Comparison of ENCODE assay signal across 27 cellular contexts in the genomic region with DNA sequence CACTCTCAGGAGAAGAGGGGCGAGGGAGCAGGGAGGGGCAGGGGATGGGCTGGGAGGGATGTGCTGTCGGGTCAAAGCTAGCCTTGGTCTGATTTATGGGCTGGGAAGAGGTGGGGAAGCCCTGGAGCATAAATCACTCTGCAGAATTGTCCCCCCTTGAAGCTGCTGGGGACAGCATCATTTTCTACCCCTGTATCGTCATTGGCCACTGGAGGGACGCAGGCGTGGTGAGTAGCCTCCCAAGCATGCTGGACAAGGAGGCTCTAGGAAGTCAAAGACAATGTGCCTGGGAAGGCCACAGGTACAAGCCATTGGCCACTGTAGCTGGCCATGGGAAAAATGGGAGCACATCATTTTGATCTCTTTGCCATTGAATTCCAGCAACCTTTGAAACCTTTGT.
DNase-seq lines count a peak whose midpoint lies in the region; ATAC-seq, FAIRE-seq and TF ChIP-seq lines count a peak whose summit lies in the region.
"Had no signal": no experiment of that assay in that cellular context is flagged by ENCODE, and none has a peak within 500 bp of the region (broad histone marks: within the 10 kb centered on the region; RNA-seq: fewer than 3 reads in every experiment).

No MANE protein-coding gene starts in this region.

- H3K27ac ChIP-seq in GM23338 (ENCODE audit: low read depth): no peak overlapping the region
- H3K27ac ChIP-seq in Karpas-422 (ENCODE audit: low read length): no peak overlapping the region
- no peak overlapping the region for H3K27ac ChIP-seq in coronary artery
- H3K27ac ChIP-seq: ascending aorta, ovary, SJCRH30 had no signal

- H3K79me2 ChIP-seq in GM23338 (replicated peaks; ENCODE audit: insufficient read depth) (no peaks in the 10 kb centered on the region), Karpas-422 (ENCODE audit: low read length) (no peaks in the 10 kb centered on the region)

- H3F3A ChIP-seq in GM23338 (replicated peaks; ENCODE audit: low read depth): no peaks in the 10 kb centered on the region

- no peaks in the 10 kb centered on the region for H4K20me1 ChIP-seq in GM23338 (replicated peaks; ENCODE audit: insufficient read depth)
- no peaks in the 10 kb centered on the region for H4K20me1 ChIP-seq in Karpas-422 (ENCODE audit: insufficient read depth, low read depth, low read length)

- H3K27me3 ChIP-seq in GM23338 (ENCODE audit: insufficient read depth) (no peaks in the 10 kb centered on the region), Karpas-422 (ENCODE audit: low read length) (no peaks in the 10 kb centered on the region)
- H3K27me3 ChIP-seq: ascending aorta, MG63, ovary, SJCRH30 had no signal

- DNase-seq in GM23338 (ENCODE audit: low spot score): peak; percentile 40
- DNase-seq in Karpas-422: no peak
- peak; percentile 17 for DNase-seq in coronary artery (ENCODE audit: low spot score)
- no peak for DNase-seq in amygdala (lab: John Stamatoyannopoulos, UW)
- DNase-seq in COR-L47 (lab: John Stamatoyannopoulos, UW): no peak
- no peak for DNase-seq in frontal cortex (ENCODE audit: low spot score in 2 of 2)
- no peak for DNase-seq in putamen (ENCODE audit: low spot score)
- DNase-seq: activated effector memory CD4-positive, alpha-beta T cell treated with Interleukin-2 at 50 U/mL for 16 hours; activated naive CD8-positive, alpha-beta T cell treated with anti-CD3 and anti-CD28 coated beads for 36 hours; C1 segment of cervical spinal cord; caudate nucleus; hypothalamus; MG63; midbrain; naive thymus-derived CD4-positive, alpha-beta T cell; NCI-H2029 treated with DMSO at 0.1 percent for 48 hours; NCI-H2227 treated with DMSO at 0.1 percent for 48 hours; ovary; SJCRH30; stimulated activated CD4-positive, alpha-beta T cell treated with anti-CD3 and anti-CD28 coated beads, Interleukin-2, amount 100 ng/mL, for 24 hours; T-helper 1 cell; trophoblast cell had no signal

- H3K9me3 ChIP-seq in Karpas-422 (ENCODE audit: low read length): no peaks in the 10 kb centered on the region
- H3K9me3 ChIP-seq: ascending aorta, MG63, ovary, SJCRH30 had no signal

- H3K27ac Mint-ChIP-seq in GM23338 (no peak overlapping the region), nephron (peak overlapping the region in 2 of 3 experiments; percentile 12 to 77)
- H3K27ac Mint-ChIP-seq: activated naive CD8-positive, alpha-beta T cell treated with anti-CD3 and anti-CD28 coated beads for 36 hours; dendritic cell treated with granulocyte-macrophage colony-stimulating factor and Interleukin-4, amounts not matched to agents 40 ng/mL and 50 ng/mL, for 4 days; naive thymus-derived CD4-positive, alpha-beta T cell had no signal

- no peak overlapping the region for H3K4me3 Mint-ChIP-seq in GM23338
- H3K4me3 Mint-ChIP-seq in nephron: no peak overlapping the region
- H3K4me3 Mint-ChIP-seq: activated naive CD8-positive, alpha-beta T cell treated with anti-CD3 and anti-CD28 coated beads for 36 hours; dendritic cell treated with granulocyte-macrophage colony-stimulating factor and Interleukin-4, amounts not matched to agents 40 ng/mL and 50 ng/mL, for 4 days; naive thymus-derived CD4-positive, alpha-beta T cell had no signal

- no peak for FAIRE-seq in frontal cortex (lab: Jason Lieb, UNC)
- FAIRE-seq: islet of Langerhans, TTC549 had no signal

- H3K9me3 Mint-ChIP-seq in GM23338: no peaks in the 10 kb centered on the region
- H3K9me3 Mint-ChIP-seq in nephron: no peaks in the 10 kb centered on the region
- H3K9me3 Mint-ChIP-seq: activated naive CD8-positive, alpha-beta T cell treated with anti-CD3 and anti-CD28 coated beads for 36 hours; dendritic cell treated with granulocyte-macrophage colony-stimulating factor and Interleukin-4, amounts not matched to agents 40 ng/mL and 50 ng/mL, for 4 days; naive thymus-derived CD4-positive, alpha-beta T cell had no signal

- H3K4me2 ChIP-seq in GM23338 (no peak overlapping the region), Karpas-422 (ENCODE audit: low read depth, low read length, poor library complexity, severe bottlenecking) (peak overlapping the region; percentile 36)

- no peaks in the 10 kb centered on the region for H3K36me3 ChIP-seq in GM23338 (ENCODE audit: insufficient read depth)
- H3K36me3 ChIP-seq in Karpas-422 (ENCODE audit: insufficient read depth, low read length): no peaks in the 10 kb centered on the region
- H3K36me3 ChIP-seq: MG63, ovary, SJCRH30 had no signal

- H3K27me3 Mint-ChIP-seq in GM23338 (ENCODE audit: insufficient read depth, low read depth, poor library complexity) (no peaks in the 10 kb centered on the region), nephron (ENCODE audit: low read depth) (no peaks in the 10 kb centered on the region)
- H3K27me3 Mint-ChIP-seq: activated naive CD8-positive, alpha-beta T cell treated with anti-CD3 and anti-CD28 coated beads for 36 hours; dendritic cell treated with granulocyte-macrophage colony-stimulating factor and Interleukin-4, amounts not matched to agents 40 ng/mL and 50 ng/mL, for 4 days had no signal

- no peaks in the 10 kb centered on the region for H3K4me1 ChIP-seq in GM23338 (ENCODE audit: insufficient read depth)
- H3K4me1 ChIP-seq in Karpas-422 (ENCODE audit: low read length): no peaks in the 10 kb centered on the region
- H3K4me1 ChIP-seq: SJCRH30 had no signal

- H2AFZ ChIP-seq in GM23338 (0 out of 2 replicates have a peak overlapping the region, but pooled peaks have one; percentile 28), Karpas-422 (ENCODE audit: low read length) (no peak overlapping the region)

- no peak overlapping the region for H3K9ac ChIP-seq in Karpas-422 (ENCODE audit: low read length)

- H3K9me2 ChIP-seq in GM23338 (ENCODE audit: insufficient read depth): peaks cover 18% of the 10 kb centered on the region
- H3K9me2 ChIP-seq in Karpas-422 (replicated peaks; ENCODE audit: insufficient read depth, low read length): no peaks in the 10 kb centered on the region

- peak; percentile 26 to 42; a peak in 3 of 4 replicates for TF ChIP-seq CTCF in GM23338 (conservative IDR thresholded peaks at IDR 0.05; ENCODE audit: low read depth in 2 of 2)
- TF ChIP-seq CTCF in coronary artery (IDR thresholded peaks at IDR 0.05): no peak
- no peak for TF ChIP-seq CTCF in nephron (IDR thresholded peaks at IDR 0.05; ENCODE audit: unreplicated experiment in 3 of 3)

- H3K4me1 Mint-ChIP-seq in GM23338 (no peaks in the 10 kb centered on the region), nephron (peaks cover under 1% of the 10 kb centered on the region)
- H3K4me1 Mint-ChIP-seq: activated naive CD8-positive, alpha-beta T cell treated with anti-CD3 and anti-CD28 coated beads for 36 hours; naive thymus-derived CD4-positive, alpha-beta T cell had no signal

- no peaks in the 10 kb centered on the region for H3K36me3 Mint-ChIP-seq in GM23338 (ENCODE audit: low read depth)
- H3K36me3 Mint-ChIP-seq in nephron (ENCODE audit: low read depth): peaks cover 3% of the 10 kb centered on the region
- H3K36me3 Mint-ChIP-seq: activated naive CD8-positive, alpha-beta T cell treated with anti-CD3 and anti-CD28 coated beads for 36 hours; naive thymus-derived CD4-positive, alpha-beta T cell had no signal

- no peak overlapping the region for H3K4me3 ChIP-seq in GM23338
- no peak overlapping the region; the same call in 1 of the 2 replicates for H3K4me3 ChIP-seq in Karpas-422 (ENCODE audit: low read length)
- no peak overlapping the region for H3K4me3 ChIP-seq in coronary artery
- H3K4me3 ChIP-seq: ascending aorta, MG63, ovary, SJCRH30 had no signal

- peak; percentile 82 for ATAC-seq in GM23338
- ATAC-seq: naive thymus-derived CD4-positive, alpha-beta T cell had no signal

TF ChIP-seq in GM23338, 12 proteins besides CTCF, POLR2A, EP300 and RAD21 (continues in another document):
- TF ChIP-seq NANOG (IDR thresholded peaks at IDR 0.05; ENCODE audit: borderline replicate concordance) (no peak), JUNB (IDR thresholded peaks at IDR 0.05; ENCODE audit: unreplicated experiment) (no peak), POLR2AphosphoS5 (IDR thresholded peaks at IDR 0.05; ENCODE audit: low read depth) (no peak), CREB1 (CRISPR knock-in tag; IDR thresholded peaks at IDR 0.05; ENCODE audit: low read depth) (no peak), ZNF331 (CRISPR knock-in tag; IDR thresholded peaks at IDR 0.05; ENCODE audit: low read depth) (no peak), EZH2 (IDR thresholded peaks at IDR 0.05; ENCODE audit: low read depth, unreplicated experiment) (no peak)

Comparison
In these comparisons a context has a peak if more than half of its experiments do, and no peak if none do; other contexts are left out.
1. DNase-seq: peak in GM23338 (single experiment) and coronary artery (single experiment); none in Karpas-422 (single experiment), amygdala (0 of 56), COR-L47 (single experiment), frontal cortex (0 of 2) and putamen (single experiment).
2. CTCF ChIP-seq: peak in GM23338 (2 of 2); none in coronary artery (single experiment) and nephron (0 of 3).